Comparison of ENCODE assay signal across 19 cellular contexts in the genomic region with DNA sequence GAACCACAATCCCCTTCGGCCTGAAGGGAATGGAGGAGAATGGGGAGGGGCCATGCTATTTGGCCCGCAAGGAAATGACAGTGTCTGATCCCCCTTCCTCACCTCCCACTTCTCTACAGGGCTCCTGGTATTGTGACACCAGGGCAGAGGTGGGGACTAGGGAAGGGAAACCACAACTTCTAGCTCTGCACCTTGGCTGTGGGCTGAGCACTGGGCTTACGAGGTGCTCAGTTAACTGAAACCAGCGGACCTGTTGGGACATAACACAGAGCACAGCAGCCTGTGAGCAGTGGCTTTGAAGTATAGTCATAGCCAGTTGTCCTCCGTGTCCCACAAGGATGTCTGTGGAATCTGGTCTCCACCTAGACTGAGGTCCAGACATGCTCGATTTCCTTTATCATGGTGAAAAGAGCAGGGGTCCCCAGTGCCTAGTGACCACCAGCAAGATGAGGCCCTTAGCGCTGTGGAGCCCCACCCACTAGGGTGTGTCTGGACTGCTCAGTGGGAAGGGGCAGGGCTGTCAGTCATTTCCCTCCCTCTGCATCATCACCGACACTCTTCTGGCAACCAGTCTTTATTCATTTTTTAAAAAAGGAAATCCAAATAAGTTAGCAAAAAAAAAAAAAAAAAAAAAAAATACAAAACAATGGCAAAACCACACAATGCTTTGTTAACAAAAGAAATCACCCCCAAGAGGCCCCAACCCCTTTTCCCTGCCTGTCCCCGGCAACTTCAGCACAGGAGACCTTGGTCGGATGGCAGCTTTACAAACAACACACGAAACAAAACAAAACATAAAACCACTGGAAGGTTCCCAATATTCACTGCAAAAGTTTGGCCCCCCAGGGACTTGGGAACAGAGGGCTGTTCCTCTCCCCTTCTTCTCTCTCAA. TPM values are rescaled to one million over a fixed set of nuclear protein-coding genes. Genes with fewer than 3 reads are reported as not detected.
DNase-seq lines count a peak whose midpoint lies in the region; ATAC-seq and TF ChIP-seq lines count a peak whose summit lies in the region.
"Had no signal": no experiment of that assay in that cellular context is flagged by ENCODE, and none has a peak within 500 bp of the region (broad histone marks: within the 10 kb centered on the region; RNA-seq: fewer than 3 reads in every experiment).

No MANE protein-coding gene starts in this region.

- H3K27ac Mint-ChIP-seq in natural killer cell treated with Interleukin-12 subunit alpha and Interleukin-12 subunit beta and Interleukin-15 and Interleukin-18, amount 100 ng/mL, for 72 hours, result no peak overlapping the region
- H3K27ac Mint-ChIP-seq in natural killer cell, result no peak overlapping the region
- no peak overlapping the region for H3K27ac Mint-ChIP-seq in activated CD8-positive, alpha-beta memory T cell treated with anti-CD3 and anti-CD28 coated beads, Interleukin-2, amount 10 ng/mL, durations not matched to agents 7 days and 5 days
- H3K27ac Mint-ChIP-seq: activated T-helper 1 cell treated with anti-CD3 and anti-CD28 coated beads, Interleukin-12 subunit alpha, Interleukin-12 subunit beta, Interleukin-2, Interleukin-4 antibody, amounts not matched to agents 30 ng/mL and 10 ng/mL and 1 ng/mL, durations not matched to agents 14 hours and 24 hours and 36 hours had no signal

- ATAC-seq in natural killer cell treated with Interleukin-12 subunit alpha and Interleukin-12 subunit beta and Interleukin-15 and Interleukin-18, amount 100 ng/mL, for 72 hours, result no peak
- ATAC-seq in natural killer cell (no peak), GM19455 (IDR thresholded peaks at IDR 0.05; ENCODE audit: unreplicated experiment) (no peak)
- ATAC-seq in activated CD8-positive, alpha-beta memory T cell treated with anti-CD3 and anti-CD28 coated beads, Interleukin-2, amount 10 ng/mL, durations not matched to agents 7 days and 5 days, result no peak

- TF ChIP-seq CTCF in natural killer cell (IDR thresholded peaks at IDR 0.05), result no peak

- H3K4me3 Mint-ChIP-seq in natural killer cell treated with Interleukin-12 subunit alpha and Interleukin-12 subunit beta and Interleukin-15 and Interleukin-18, amount 100 ng/mL, for 72 hours, result no peak overlapping the region
- no peak overlapping the region for H3K4me3 Mint-ChIP-seq in natural killer cell
- H3K4me3 Mint-ChIP-seq in activated CD8-positive, alpha-beta memory T cell treated with anti-CD3 and anti-CD28 coated beads, Interleukin-2, amount 10 ng/mL, durations not matched to agents 7 days and 5 days, result no peak overlapping the region
- H3K4me3 Mint-ChIP-seq: activated T-helper 1 cell treated with anti-CD3 and anti-CD28 coated beads, Interleukin-12 subunit alpha, Interleukin-12 subunit beta, Interleukin-2, Interleukin-4 antibody, amounts not matched to agents 30 ng/mL and 10 ng/mL and 1 ng/mL, durations not matched to agents 14 hours and 24 hours and 36 hours had no signal

- DNase-seq in natural killer cell treated with Interleukin-12 subunit alpha and Interleukin-12 subunit beta and Interleukin-15 and Interleukin-18, amount 100 ng/mL, for 72 hours (ENCODE audit: low spot score), result peak; percentile 8
- DNase-seq in natural killer cell (no peak), mesenteric fat pad (ENCODE audit: low spot score) (peak; percentile 57), NCI-H345 treated with DMSO at 0.1 percent for 48 hours (lab: John Stamatoyannopoulos, UW; ENCODE audit: unreplicated experiment) (no peak), iPS-NIHi7 (ENCODE audit: extremely low spot score) (no peak)
- peak; percentile 37 for DNase-seq in activated CD8-positive, alpha-beta memory T cell treated with anti-CD3 and anti-CD28 coated beads, Interleukin-2, amount 10 ng/mL, durations not matched to agents 7 days and 5 days
- DNase-seq in activated naive CD4-positive, alpha-beta T cell treated with Interleukin-2 at 50 U/mL for 16 hours, result no peak
- DNase-seq: activated CD4-positive, alpha-beta T cell treated with anti-CD3 and anti-CD28 coated beads, Interleukin-2, amount 50 U/mL, for 48 hours; amygdala; DMS 273 treated with DMSO at 0.1 percent for 48 hours; NCI-H2081 treated with DMSO at 0.1 percent for 48 hours; SHP77; stimulated activated CD4-positive, alpha-beta T cell treated with anti-CD3 and anti-CD28 coated beads, Interleukin-1b, Interleukin-23, amount 100 ng/mL, for 48 hours had no signal

- intact Hi-C loops in natural killer cell (cut with micrococcal nuclease), result no loop called here

- peaks cover 19 to 31% of the 10 kb centered on the region in 2 donors for H3K27me3 Mint-ChIP-seq in natural killer cell treated with Interleukin-12 subunit alpha and Interleukin-12 subunit beta and Interleukin-15 and Interleukin-18, amount 100 ng/mL, for 72 hours
- H3K27me3 Mint-ChIP-seq in natural killer cell (ENCODE audit: low read depth in 2 of 2), result peaks cover 17 to 26% of the 10 kb centered on the region in 2 donors
- peaks cover 17% of the 10 kb centered on the region for H3K27me3 Mint-ChIP-seq in activated CD8-positive, alpha-beta memory T cell treated with anti-CD3 and anti-CD28 coated beads, Interleukin-2, amount 10 ng/mL, durations not matched to agents 7 days and 5 days

- H3K36me3 Mint-ChIP-seq in natural killer cell treated with Interleukin-12 subunit alpha and Interleukin-12 subunit beta and Interleukin-15 and Interleukin-18, amount 100 ng/mL, for 72 hours, result no peaks in the 10 kb centered on the region
- H3K36me3 Mint-ChIP-seq in natural killer cell, result no peaks in the 10 kb centered on the region
- no peaks in the 10 kb centered on the region for H3K36me3 Mint-ChIP-seq in activated CD8-positive, alpha-beta memory T cell treated with anti-CD3 and anti-CD28 coated beads, Interleukin-2, amount 10 ng/mL, durations not matched to agents 7 days and 5 days

- H3K4me1 Mint-ChIP-seq in natural killer cell treated with Interleukin-12 subunit alpha and Interleukin-12 subunit beta and Interleukin-15 and Interleukin-18, amount 100 ng/mL, for 72 hours (ENCODE audit: low read depth in 2 of 2), result peaks cover 0 to 3% of the 10 kb centered on the region in 2 donors
- no peaks in the 10 kb centered on the region for H3K4me1 Mint-ChIP-seq in natural killer cell
- no peaks in the 10 kb centered on the region for H3K4me1 Mint-ChIP-seq in activated CD8-positive, alpha-beta memory T cell treated with anti-CD3 and anti-CD28 coated beads, Interleukin-2, amount 10 ng/mL, durations not matched to agents 7 days and 5 days

- H3K9me3 Mint-ChIP-seq in natural killer cell treated with Interleukin-12 subunit alpha and Interleukin-12 subunit beta and Interleukin-15 and Interleukin-18, amount 100 ng/mL, for 72 hours, result no peaks in the 10 kb centered on the region
- no peaks in the 10 kb centered on the region for H3K9me3 Mint-ChIP-seq in natural killer cell
- H3K9me3 Mint-ChIP-seq in activated CD8-positive, alpha-beta memory T cell treated with anti-CD3 and anti-CD28 coated beads, Interleukin-2, amount 10 ng/mL, durations not matched to agents 7 days and 5 days (ENCODE audit: low read depth), result no peaks in the 10 kb centered on the region
- H3K9me3 Mint-ChIP-seq: activated T-helper 1 cell treated with anti-CD3 and anti-CD28 coated beads, Interleukin-12 subunit alpha, Interleukin-12 subunit beta, Interleukin-2, Interleukin-4 antibody, amounts not matched to agents 30 ng/mL and 10 ng/mL and 1 ng/mL, durations not matched to agents 14 hours and 24 hours and 36 hours had no signal

- CTCF ChIA-PET in activated CD8-positive, alpha-beta memory T cell treated with anti-CD3 and anti-CD28 coated beads, Interleukin-2, amount 10 ng/mL, durations not matched to agents 7 days and 5 days (lab: Charles Lee), result interaction anchor here (1.3 to 3.0 kb wide), 6 partner anchors 19 to 133 kb away, joined by 3 to 10 read pairs (median 8); no protein-coding TSS in a partner anchor

RNA-seq across cellular contexts. Expression of a gene that starts 3.0 kb away (rescaled TPM):
- total RNA-seq in natural killer cell treated with Interleukin-12 subunit alpha and Interleukin-12 subunit beta and Interleukin-15 and Interleukin-18, amount 100 ng/mL, for 72 hours, result not detected
- total RNA-seq in natural killer cell (not detected), mesenteric fat pad (not detected)
- total RNA-seq in activated CD8-positive, alpha-beta memory T cell treated with anti-CD3 and anti-CD28 coated beads, Interleukin-2, amount 10 ng/mL, durations not matched to agents 7 days and 5 days, result not detected
- total RNA-seq: activated T-helper 1 cell treated with anti-CD3 and anti-CD28 coated beads, Interleukin-12 subunit alpha, Interleukin-12 subunit beta, Interleukin-2, Interleukin-4 antibody, amounts not matched to agents 30 ng/mL and 10 ng/mL and 1 ng/mL, durations not matched to agents 14 hours and 24 hours and 36 hours; cerebellum; glomerular endothelial cell; pulmonary artery endothelial cell; thoracic aorta had no signal

RNA-seq across cellular contexts. Expression of a gene that starts 44.7 kb away (rescaled TPM):
- not detected for total RNA-seq in natural killer cell treated with Interleukin-12 subunit alpha and Interleukin-12 subunit beta and Interleukin-15 and Interleukin-18, amount 100 ng/mL, for 72 hours
- total RNA-seq in natural killer cell, result not detected
- not detected for total RNA-seq in activated CD8-positive, alpha-beta memory T cell treated with anti-CD3 and anti-CD28 coated beads, Interleukin-2, amount 10 ng/mL, durations not matched to agents 7 days and 5 days
- total RNA-seq in mesenteric fat pad, result 2.7 TPM
- total RNA-seq: activated T-helper 1 cell treated with anti-CD3 and anti-CD28 coated beads, Interleukin-12 subunit alpha, Interleukin-12 subunit beta, Interleukin-2, Interleukin-4 antibody, amounts not matched to agents 30 ng/mL and 10 ng/mL and 1 ng/mL, durations not matched to agents 14 hours and 24 hours and 36 hours; glomerular endothelial cell; pulmonary artery endothelial cell; thoracic aorta had no signal

RNA-seq across cellular contexts. Expression of a gene that starts 56.5 kb away (rescaled TPM):
- 10 to 100 TPM; 19.6 to 44.7 TPM for total RNA-seq in natural killer cell treated with Interleukin-12 subunit alpha and Interleukin-12 subunit beta and Interleukin-15 and Interleukin-18, amount 100 ng/mL, for 72 hours
- total RNA-seq in natural killer cell (under 1 TPM; 0.18 to 0.88 (median 0.33) TPM), mesenteric fat pad (0.55 TPM)
- 10 to 100 TPM in 1 of 2 experiments, 1 to 10 TPM in 1; 4.6 to 17.9 TPM for total RNA-seq in activated CD8-positive, alpha-beta memory T cell treated with anti-CD3 and anti-CD28 coated beads, Interleukin-2, amount 10 ng/mL, durations not matched to agents 7 days and 5 days

Comparison
In these comparisons a context has a peak if more than half of its experiments do, and no peak if none do; other contexts are left out.
1. DNase-seq: peak in natural killer cell treated with Interleukin-12 subunit alpha and Interleukin-12 subunit beta and Interleukin-15 and Interleukin-18, amount 100 ng/mL, for 72 hours (single experiment), activated CD8-positive, alpha-beta memory T cell treated with anti-CD3 and anti-CD28 coated beads, Interleukin-2, amount 10 ng/mL, durations not matched to agents 7 days and 5 days (single experiment) and mesenteric fat pad (single experiment); none in natural killer cell (single experiment), NCI-H345 treated with DMSO at 0.1 percent for 48 hours (single experiment), iPS-NIHi7 (single experiment) and activated naive CD4-positive, alpha-beta T cell treated with Interleukin-2 at 50 U/mL for 16 hours (single experiment).